In genomic region chr4:26320453-26321325, GRCh38 we compare ENCODE assay signal across 1 cellular context.
TF ChIP-seq lines count a peak whose summit lies in the region.

TSS of gene RBPJ (plus strand) at chr4:26321014. CDS start at chr4:26321029, 15 bp downstream.

TF ChIP-seq in K562, 482 proteins besides CTCF, POLR2A, EP300 and RAD21 (continued from another document):
- TF ChIP-seq ZNF318 (IDR thresholded peaks at IDR 0.05; ENCODE audit: borderline replicate concordance in 1 of 2, low read depth in 1 of 2) (no peak), CCAR2 (IDR thresholded peaks at IDR 0.05; ENCODE audit: low read depth, low read length) (no peak), ZNF24 (IDR thresholded peaks at IDR 0.05) (peak; percentile 17; the same call in 1 of the 2 replicates), NCOA6 (IDR thresholded peaks at IDR 0.05) (peak; percentile 63; the same call in 1 of the 2 replicates), STAG1 (CRISPR knock-in tag; IDR thresholded peaks at IDR 0.05; ENCODE audit: borderline replicate concordance) (no peak), SREBF2 (CRISPR knock-in tag; IDR thresholded peaks at IDR 0.05) (no peak)
